1 cellular context compared by ENCODE assay signal in genomic region chr6:42237857-42238256, GRCh38.
TF ChIP-seq lines count a peak whose summit lies in the region.

No MANE protein-coding gene starts in this region.

TF ChIP-seq in WTC11, 78 proteins besides CTCF, POLR2A, EP300 and RAD21:
- no peak for TF ChIP-seq ESRRA (CRISPR knock-in tag; IDR thresholded peaks at IDR 0.05; ENCODE audit: borderline replicate concordance)
TF ChIP-seq in WTC11: peak in this region for 0.
